13 cellular contexts compared by ENCODE assay signal in the genomic region with DNA sequence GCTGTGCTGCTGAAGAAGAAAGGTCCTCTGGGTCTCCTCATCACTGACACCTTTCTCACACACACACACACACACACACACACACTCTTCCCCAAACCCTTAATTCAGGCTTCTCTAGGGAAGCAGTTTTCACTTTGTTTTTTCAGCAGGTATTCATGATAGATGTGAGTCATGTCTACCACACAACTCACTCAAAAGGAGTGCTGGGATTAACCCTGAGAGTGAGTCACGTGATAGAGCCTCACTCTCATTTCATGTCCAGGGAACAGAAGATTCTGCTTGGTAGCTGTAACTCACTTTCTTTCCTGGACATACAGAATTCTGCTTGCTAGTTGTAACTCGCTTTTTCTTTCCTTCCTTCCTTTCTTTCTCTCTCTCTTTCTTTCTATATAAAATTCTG. TPM values are rescaled to one million over a fixed set of nuclear protein-coding genes. Genes with fewer than 3 reads are reported as not detected.
DNase-seq lines count a peak whose midpoint lies in the region; ATAC-seq, FAIRE-seq and TF ChIP-seq lines count a peak whose summit lies in the region.
"Had no signal": no experiment of that assay in that cellular context is flagged by ENCODE, and none has a peak within 500 bp of the region (broad histone marks: within the 10 kb centered on the region; RNA-seq: fewer than 3 reads in every experiment).

No MANE protein-coding gene starts in this region.

- H3K4me2 ChIP-seq in GM12878 (ENCODE audit: control insufficient read depth, insufficient read depth), result no peak overlapping the region
- no peak overlapping the region for H3K4me2 ChIP-seq in neural progenitor cell

- H3K9ac ChIP-seq in GM12878 (ENCODE audit: control insufficient read depth, insufficient read depth, low read length) (no peak overlapping the region), neural progenitor cell (no peak overlapping the region)

- no peaks in the 10 kb centered on the region for H3K4me1 ChIP-seq in GM12878 (ENCODE audit: control insufficient read depth, insufficient read depth, low read length)
- H3K4me1 ChIP-seq in neural progenitor cell, result no peaks in the 10 kb centered on the region
- no peaks in the 10 kb centered on the region for H3K4me1 ChIP-seq in mucosa of descending colon (ENCODE audit: low read depth)

- no peak for TF ChIP-seq EP300 in GM12878 (IDR thresholded peaks at IDR 0.05; ENCODE audit: borderline replicate concordance in 1 of 2, control insufficient read depth in 1 of 2, low read depth in 2 of 2, low read length in 2 of 2)

- in situ Hi-C loops in GM12878 (cut with MboI), result loop anchor here (25.0 kb wide), 1 partner anchor 1386 kb away; no protein-coding TSS in a partner anchor

- TF ChIP-seq CTCF in Calu3 (IDR thresholded peaks at IDR 0.05; ENCODE audit: unreplicated experiment) (no peak), GM12878 (IDR thresholded peaks at IDR 0.05 in 2 of 3, conservative IDR thresholded peaks at IDR 0.05 in 1 of 3; ENCODE audit: control insufficient read depth in 2 of 3, extremely low read depth in 1 of 3, insufficient read depth in 1 of 3, low read depth in 3 of 3, low read length in 3 of 3) (no peak), neural progenitor cell (IDR thresholded peaks at IDR 0.05) (no peak), mucosa of descending colon (IDR thresholded peaks at IDR 0.05) (no peak), dorsolateral prefrontal cortex (IDR thresholded peaks at IDR 0.05 in 54 of 56, conservative IDR thresholded peaks at IDR 0.05 in 2 of 56; ENCODE audit: low read depth in 1 of 56, partially characterized antibody in 56 of 56) (no peak)

- TF ChIP-seq RAD21 in GM12878 (IDR thresholded peaks at IDR 0.05; ENCODE audit: insufficient read depth, low read depth, low read length), result no peak

- H3K79me2 ChIP-seq in GM12878 (ENCODE audit: control insufficient read depth, insufficient read depth, low read length) (no peaks in the 10 kb centered on the region), neural progenitor cell (ENCODE audit: low read depth) (no peaks in the 10 kb centered on the region)

- H3K9me3 ChIP-seq in GM12878 (replicated peaks; ENCODE audit: control insufficient read depth, insufficient read depth, low read length) (no peaks in the 10 kb centered on the region), neural progenitor cell (ENCODE audit: low read depth) (no peaks in the 10 kb centered on the region), mucosa of descending colon (peaks cover 9% of the 10 kb centered on the region)

- peaks cover 4% of the 10 kb centered on the region for H3K36me3 Mint-ChIP-seq in Calu3 (ENCODE audit: insufficient read depth, unreplicated experiment)
- H3K36me3 Mint-ChIP-seq in neural progenitor cell, result no peaks in the 10 kb centered on the region

- POLR2A ChIA-PET in GM12878 (lab: Charles Lee), result no interaction called here

- SMC1A ChIA-PET in GM12878 (lab: Charles Lee; ENCODE audit: uncharacterized antibody, unreplicated experiment), result no interaction called here

- no peaks in the 10 kb centered on the region for H4K20me1 ChIP-seq in GM12878 (ENCODE audit: control insufficient read depth, insufficient read depth)
- H4K20me1 ChIP-seq in neural progenitor cell (ENCODE audit: low read depth), result no peaks in the 10 kb centered on the region

- DNase-seq in Calu3 (peak; percentile 3), HS-5 (ENCODE audit: low read depth) (peak; percentile 14), GM12878 (ENCODE audit: low read depth, low spot score) (no peak), kidney glomerular epithelial cell (lab: John Stamatoyannopoulos, UW) (peak; percentile 64), neural progenitor cell (ENCODE audit: low spot score) (no peak), frontal cortex (ENCODE audit: low spot score in 2 of 2) (no peak), mucosa of descending colon (no peak), dorsolateral prefrontal cortex (no peak)
- DNase-seq: activated CD4-positive, alpha-beta T cell treated with anti-CD3 and anti-CD28 coated beads, Interleukin-2, amount 10 ng/mL, durations not matched to agents 7 days and 5 days; NCI-H1092 treated with DMSO at 0.1 percent for 48 hours; NCI-H748 treated with DMSO at 0.1 percent for 48 hours had no signal

- H3K27ac Mint-ChIP-seq in Calu3 (ENCODE audit: unreplicated experiment) (no peak overlapping the region), neural progenitor cell (no peak overlapping the region)
- H3K27ac Mint-ChIP-seq: activated CD4-positive, alpha-beta T cell treated with anti-CD3 and anti-CD28 coated beads, Interleukin-2, amount 10 ng/mL, durations not matched to agents 7 days and 5 days had no signal

- H3F3A ChIP-seq in neural progenitor cell (ENCODE audit: low read depth), result no peaks in the 10 kb centered on the region

- no peak overlapping the region for H3K4me3 ChIP-seq in GM12878
- no peak overlapping the region for H3K4me3 ChIP-seq in neural progenitor cell
- H3K4me3 ChIP-seq in mucosa of descending colon, result no peak overlapping the region
- no peak overlapping the region for H3K4me3 ChIP-seq in dorsolateral prefrontal cortex

- H2AFZ ChIP-seq in GM12878 (ENCODE audit: control insufficient read depth, low read depth, low read length), result no peak overlapping the region
- no peak overlapping the region for H2AFZ ChIP-seq in neural progenitor cell (replicated peaks)

- H3K4me1 Mint-ChIP-seq in Calu3 (ENCODE audit: low read depth, unreplicated experiment) (no peaks in the 10 kb centered on the region), neural progenitor cell (peaks cover 3% of the 10 kb centered on the region)

- WGBS in GM12878 (ENCODE audit: insufficient coverage, insufficient replicate concordance, low lambda C conversion rate, missing lambda C conversion rate), result 0% methylated on average over 2 of the region's 2 CpGs

- H3K27me3 Mint-ChIP-seq in Calu3 (ENCODE audit: unreplicated experiment), result no peaks in the 10 kb centered on the region
- H3K27me3 Mint-ChIP-seq in neural progenitor cell (ENCODE audit: insufficient read depth, low read depth), result peaks cover 5% of the 10 kb centered on the region

- ATAC-seq in GM12878, result no peak
- ATAC-seq in mucosa of descending colon, result no peak

- FAIRE-seq in GM12878 (lab: Jason Lieb, UNC) (no peak), frontal cortex (lab: Jason Lieb, UNC) (no peak)
- FAIRE-seq: islet of Langerhans had no signal

- peaks cover 2% of the 10 kb centered on the region for H3K9me3 Mint-ChIP-seq in Calu3 (ENCODE audit: low read depth, unreplicated experiment)
- peaks cover 9% of the 10 kb centered on the region for H3K9me3 Mint-ChIP-seq in neural progenitor cell

- intact Hi-C loops in Calu3 (cut with micrococcal nuclease; ENCODE audit: unreplicated experiment) (loop anchor here (5.0 kb wide), 1 partner anchor 1371 kb away; no protein-coding TSS in a partner anchor), GM12878 (cut with micrococcal nuclease; ENCODE audit: unreplicated experiment) (no loop called here), mucosa of descending colon (cut with DNase I, micrococcal nuclease) (no loop called here), dorsolateral prefrontal cortex (cut with DNase I) (no loop called here)

- BruUV-seq in Calu3 (replicated peaks; lab: Mats Ljungman, UMichigan), result no TSS peak
- no TSS peak for BruUV-seq in GM12878 (replicated peaks; lab: Mats Ljungman, UMichigan)

- H3K27me3 ChIP-seq in GM12878 (replicated peaks in 1 of 2; ENCODE audit: control insufficient read depth in 2 of 2, insufficient read depth in 2 of 2, low read length in 1 of 2), result no peaks in the 10 kb centered on the region; a peak in 1 of 4 replicates
- H3K27me3 ChIP-seq in neural progenitor cell, result no peaks in the 10 kb centered on the region
- peaks cover 0 to 11% (median 0%) of the 10 kb centered on the region in 45 donors for H3K27me3 ChIP-seq in dorsolateral prefrontal cortex

- RAD21 ChIA-PET in GM12878 (lab: Charles Lee; ENCODE audit: unreplicated experiment), result no interaction called here

- CTCF ChIA-PET in Calu3 (lab: Charles Lee), result no interaction called here
- CTCF ChIA-PET in GM12878 (lab: Yijun Ruan, JAX), result no interaction called here

- H3K27ac ChIP-seq in GM12878 (ENCODE audit: control insufficient read depth, insufficient read depth) (no peak overlapping the region), neural progenitor cell (no peak overlapping the region), dorsolateral prefrontal cortex (no peak overlapping the region)

- no peak for TF ChIP-seq POLR2A in GM12878 (IDR thresholded peaks at IDR 0.05; ENCODE audit: low read depth, low read length)

- no peaks in the 10 kb centered on the region for H3K36me3 ChIP-seq in GM12878 (ENCODE audit: control insufficient read depth in 2 of 2, insufficient read depth in 2 of 2, low read length in 1 of 2)
- no peaks in the 10 kb centered on the region for H3K36me3 ChIP-seq in neural progenitor cell
- H3K36me3 ChIP-seq in mucosa of descending colon (ENCODE audit: low read depth), result no peaks in the 10 kb centered on the region

- H3K4me3 Mint-ChIP-seq in Calu3 (ENCODE audit: low read depth, unreplicated experiment), result no peak overlapping the region
- no peak overlapping the region for H3K4me3 Mint-ChIP-seq in neural progenitor cell
- H3K4me3 Mint-ChIP-seq: activated CD4-positive, alpha-beta T cell treated with anti-CD3 and anti-CD28 coated beads, Interleukin-2, amount 10 ng/mL, durations not matched to agents 7 days and 5 days; neural crest cell had no signal

TF ChIP-seq in GM12878, 131 proteins besides CTCF, POLR2A, EP300 and RAD21 (continues in another document):
- TF ChIP-seq RAD51 (IDR thresholded peaks at IDR 0.05), result peak; percentile 56; the same call in 1 of the 2 replicates

RNA-seq across cellular contexts. Expression of a gene that starts 45.4 kb away (rescaled TPM):
- 318 and 486 TPM in 2 replicates for total RNA-seq in Calu3 (2022)
- 102 and 108 TPM in 2 replicates for total RNA-seq in GM12878 (2013; cell fraction: nucleolus; rRNA removed)
- total RNA-seq in GM12878 (2014; rRNA removed), result 256 and 287 TPM in 2 replicates
- total RNA-seq in GM12878 (2014; rRNA removed; fragmentation: Illumina TruSeq; extraction: Trizol), result 119 and 128 TPM in 2 replicates
- total RNA-seq in GM12878 (2021), result 286 TPM in 2 replicates
- polyA plus RNA-seq in GM12878 (2011; ENCODE audit: low read depth), result 52.3 TPM
- polyA plus RNA-seq in GM12878 (2011; rRNA removed), result 171 and 172 TPM in 2 replicates
- 203 and 208 TPM in 2 replicates for polyA plus RNA-seq in GM12878 (2011; cell fraction: cytosol; rRNA removed)
- 199 and 275 TPM in 2 replicates for polyA plus RNA-seq in GM12878 (2011; cell fraction: nucleus; rRNA removed)
- 59.9 and 125 TPM in 2 replicates for polyA plus RNA-seq in GM12878 (2012)
- 217 and 253 TPM in 2 replicates for polyA plus RNA-seq in GM12878 (2014; fragmentation: Illumina TruSeq; extraction: Trizol)
- polyA plus RNA-seq in GM12878 (2014; fragmentation: Nextera tagmentation; extraction: Ambion mirVana), result 100 to 1,000 TPM in 1 of 2 experiments, 10 to 100 TPM in 1; 44.2 to 115 TPM
- polyA plus RNA-seq in GM12878 (2014; rRNA removed), result 146 and 169 TPM in 2 replicates
- polyA plus RNA-seq in GM12878 (2016; fragmentation: Nextera tagmentation; extraction: Ambion mirVana), result 100 to 1,000 TPM; 203 to 214 TPM
- 229 and 260 TPM in 2 replicates for polyA minus RNA-seq in GM12878 (2011; rRNA and poly(A)+ RNA removed)
- 148 and 150 TPM in 2 replicates for polyA minus RNA-seq in GM12878 (2011; cell fraction: cytosol; rRNA and poly(A)+ RNA removed)
- 73.7 and 140 TPM in 2 replicates for polyA minus RNA-seq in GM12878 (2011; cell fraction: nucleus; rRNA and poly(A)+ RNA removed)
- 727 and 820 TPM in 2 replicates for total RNA-seq in neural progenitor cell (ENCODE audit: low replicate concordance)
- 191 TPM for total RNA-seq in frontal cortex
- 100 to 1,000 TPM; 128 to 550 (median 355) TPM for total RNA-seq in mucosa of descending colon
- total RNA-seq in dorsolateral prefrontal cortex, result 100 to 1,000 TPM in 119 of 120 experiments, 10 to 100 TPM in 1; 77.3 to 917 (median 230) TPM

Comparison
In these comparisons a context has a peak if more than half of its experiments do, and no peak if none do; other contexts are left out.
1. DNase-seq: peak in Calu3 (single experiment), HS-5 (single experiment) and kidney glomerular epithelial cell (single experiment); none in GM12878 (single experiment), neural progenitor cell (single experiment), frontal cortex (0 of 2), mucosa of descending colon (0 of 3) and dorsolateral prefrontal cortex (0 of 10).